Comparison of ENCODE assay signal across 8 cellular contexts in the genomic region with DNA sequence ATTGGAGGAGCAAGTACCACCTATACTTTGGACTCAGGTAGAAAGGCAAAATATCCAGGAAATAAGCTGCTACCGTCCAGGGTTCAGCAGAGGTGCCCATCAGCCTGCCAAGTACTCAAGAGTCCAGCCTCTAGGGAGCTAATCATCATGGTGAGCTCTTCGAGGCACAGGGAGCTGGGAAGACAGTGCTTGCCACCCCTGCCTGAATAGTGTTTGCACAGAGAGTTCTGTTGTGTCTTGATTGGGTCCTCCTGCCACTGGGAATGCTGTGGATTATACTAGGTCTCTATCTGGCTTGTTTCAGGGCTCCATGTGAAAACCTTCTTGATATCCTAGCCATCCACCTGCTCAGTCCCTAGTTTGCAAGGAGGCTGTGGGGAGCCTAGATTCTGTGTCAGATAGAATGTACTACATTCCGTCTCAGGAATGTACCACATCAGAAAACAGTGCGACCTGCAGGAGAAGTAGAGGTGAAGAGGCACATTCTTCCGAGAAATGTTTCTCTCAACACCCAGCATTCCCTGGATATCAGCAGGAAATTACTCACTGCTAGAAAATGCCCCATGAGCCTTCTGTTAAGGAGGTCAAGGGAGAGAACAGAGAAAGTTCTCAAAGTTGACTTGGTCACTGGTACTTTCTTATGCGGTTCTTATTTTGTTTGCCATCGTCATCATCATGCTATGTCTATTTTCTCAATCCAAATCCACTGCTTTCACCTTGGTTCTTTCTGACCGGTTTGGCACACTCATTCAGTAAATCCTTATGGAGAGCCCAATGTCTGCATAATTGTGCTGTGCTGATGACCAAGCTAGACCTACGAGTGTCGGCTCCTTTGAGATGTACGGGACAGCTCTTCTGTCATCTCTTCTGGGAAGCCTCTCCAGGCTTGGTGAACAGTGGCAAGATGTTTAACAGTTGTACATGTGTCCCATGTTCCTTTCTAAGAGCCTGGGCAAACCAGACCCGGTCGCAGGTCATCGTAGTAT. TPM values are rescaled to one million over a fixed set of nuclear protein-coding genes. Genes with fewer than 3 reads are reported as not detected.
A peak's percentile ranks its signal among the peaks of the same experiment; 100 is the strongest.
DNase-seq lines count a peak whose midpoint lies in the region; ATAC-seq and TF ChIP-seq lines count a peak whose summit lies in the region.

No MANE protein-coding gene starts in this region.

- no peaks in the 10 kb centered on the region for H3F3A ChIP-seq in neural progenitor cell (ENCODE audit: low read depth)

- no peak for ATAC-seq in HG03095 (IDR thresholded peaks at IDR 0.05; ENCODE audit: unreplicated experiment)

- peak overlapping the region; percentile 47 to 57 for H3K27ac ChIP-seq in liver (ENCODE audit: low read depth in 1 of 2, low read length in 2 of 2)
- H3K27ac ChIP-seq in neural progenitor cell = no peak overlapping the region

- H3K36me3 ChIP-seq in liver (ENCODE audit: control insufficient read depth in 4 of 4, insufficient read depth in 3 of 4, low read depth in 1 of 4, low read length in 3 of 4) (no peaks in the 10 kb centered on the region), neural progenitor cell (no peaks in the 10 kb centered on the region)

- no peaks in the 10 kb centered on the region for H3K9me3 ChIP-seq in liver (ENCODE audit: control insufficient read depth in 4 of 4, low read length in 3 of 4)
- no peaks in the 10 kb centered on the region for H3K9me3 ChIP-seq in neural progenitor cell (ENCODE audit: low read depth)

- no peak for TF ChIP-seq POLR2A in erythroblast (IDR thresholded peaks at IDR 0.05; ENCODE audit: low read length)

- H3K4me3 Mint-ChIP-seq in neural progenitor cell = no peak overlapping the region

- no peak overlapping the region for H3K9ac ChIP-seq in liver (ENCODE audit: low read depth in 1 of 2, low read length in 2 of 2)
- H3K9ac ChIP-seq in neural progenitor cell = no peak overlapping the region

- H3K27me3 Mint-ChIP-seq in neural progenitor cell (ENCODE audit: insufficient read depth, low read depth) = peaks cover 4% of the 10 kb centered on the region

- H3K79me2 ChIP-seq in neural progenitor cell (ENCODE audit: low read depth) = peaks cover 84% of the 10 kb centered on the region

- no peak overlapping the region for H3K27ac Mint-ChIP-seq in neural progenitor cell

- DNase-seq in AG08395 (ENCODE audit: low spot score) = peak; percentile 40
- peak; percentile 92 for DNase-seq in HCEC 1CT
- peak; percentile 89 for DNase-seq in astrocyte of the cerebellum (ENCODE audit: low read depth)
- DNase-seq in erythroblast (lab: John Stamatoyannopoulos, UW) = no peak
- DNase-seq in neural progenitor cell (ENCODE audit: low spot score) = no peak
- no peak for DNase-seq in mucosa of gallbladder (ENCODE audit: low spot score)

- H3K36me3 Mint-ChIP-seq in neural progenitor cell = peaks cover 16% of the 10 kb centered on the region

- H3K9me3 Mint-ChIP-seq in neural progenitor cell = no peaks in the 10 kb centered on the region

- H3K27me3 ChIP-seq in liver (ENCODE audit: control insufficient read depth in 4 of 4, insufficient read depth in 4 of 4, low read length in 3 of 4) (no peaks in the 10 kb centered on the region), neural progenitor cell (no peaks in the 10 kb centered on the region)

- no peak overlapping the region for H3K4me3 ChIP-seq in astrocyte of the cerebellum (ENCODE audit: low read depth, low read length)
- H3K4me3 ChIP-seq in liver (ENCODE audit: low read depth in 1 of 3, low read length in 3 of 3) = no peak overlapping the region
- H3K4me3 ChIP-seq in neural progenitor cell = no peak overlapping the region

- in situ Hi-C loops in astrocyte of the cerebellum (cut with HindIII; ENCODE audit: low sequenced_read_pairs) = no loop called here

- TF ChIP-seq CTCF in astrocyte of the cerebellum (IDR thresholded peaks at IDR 0.05; ENCODE audit: low read depth, low read length, missing control alignments) (peak; percentile 16), liver (IDR thresholded peaks at IDR 0.05; ENCODE audit: low read depth, low read length, missing input control) (no peak), neural progenitor cell (IDR thresholded peaks at IDR 0.05) (no peak)

- TF ChIP-seq RAD21 in liver (IDR thresholded peaks at IDR 0.05) = no peak

- H3K4me1 Mint-ChIP-seq in neural progenitor cell = no peaks in the 10 kb centered on the region

- no peak overlapping the region for H3K4me2 ChIP-seq in neural progenitor cell

- no peak overlapping the region for H2AFZ ChIP-seq in neural progenitor cell (replicated peaks)

- 78% methylated on average over 14 of the region's 14 CpGs for whole genome bisulfite sequencing in liver

- H4K20me1 ChIP-seq in neural progenitor cell (ENCODE audit: low read depth) = peaks cover 14% of the 10 kb centered on the region

- peaks cover 2 to 8% (median 5%) of the 10 kb centered on the region in 4 donors for H3K4me1 ChIP-seq in liver (ENCODE audit: control insufficient read depth in 4 of 4, insufficient read depth in 4 of 4, low read length in 3 of 4)
- H3K4me1 ChIP-seq in neural progenitor cell = peaks cover 9% of the 10 kb centered on the region

TF ChIP-seq in liver, 16 proteins besides CTCF, POLR2A, EP300 and RAD21:
- TF ChIP-seq, protein P1, sequence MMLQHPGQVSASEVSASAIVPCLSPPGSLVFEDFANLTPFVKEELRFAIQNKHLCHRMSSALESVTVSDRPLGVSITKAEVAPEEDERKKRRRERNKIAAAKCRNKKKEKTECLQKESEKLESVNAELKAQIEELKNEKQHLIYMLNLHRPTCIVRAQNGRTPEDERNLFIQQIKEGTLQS (IDR thresholded peaks at IDR 0.05) = no peak
- TF ChIP-seq, protein P2, sequence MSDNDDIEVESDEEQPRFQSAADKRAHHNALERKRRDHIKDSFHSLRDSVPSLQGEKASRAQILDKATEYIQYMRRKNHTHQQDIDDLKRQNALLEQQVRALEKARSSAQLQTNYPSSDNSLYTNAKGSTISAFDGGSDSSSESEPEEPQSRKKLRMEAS (IDR thresholded peaks at IDR 0.05) = no peak
- TF ChIP-seq NR2F2 (IDR thresholded peaks at IDR 0.05) (peak; percentile 94), JUND (IDR thresholded peaks at IDR 0.05) (peak; percentile 51 to 63), RXRA (IDR thresholded peaks at IDR 0.05) (peak; percentile 13 to 30), HNF4A (conservative IDR thresholded peaks at IDR 0.05) (no peak)

RNA-seq across cellular contexts. Expression of gene PTPN1, which starts 30.7 kb away (rescaled TPM):
- total RNA-seq in liver = 1 to 10 TPM; 9.5 to 9.9 TPM
- polyA plus RNA-seq in liver = 10 to 100 TPM in 1 of 2 donors, 1 to 10 TPM in 1; 5.8 to 10.6 TPM
- total RNA-seq in neural progenitor cell (ENCODE audit: low replicate concordance) = 35.3 and 38.1 TPM in 2 replicates
- 24.0 TPM for total RNA-seq in mucosa of gallbladder

Comparison
In these comparisons a context has a peak if more than half of its experiments do, and no peak if none do; other contexts are left out.
1. DNase-seq: peak in AG08395 (single experiment), HCEC 1CT (single experiment) and astrocyte of the cerebellum (single experiment); none in erythroblast (0 of 2), neural progenitor cell (single experiment) and mucosa of gallbladder (single experiment).